1 cellular context compared by ENCODE assay signal in genomic region chr6:31441368-31442267, GRCh38.
TF ChIP-seq lines count a peak whose summit lies in the region.

No MANE protein-coding gene starts in this region.

TF ChIP-seq in HepG2, 621 proteins besides CTCF, POLR2A, EP300 and RAD21 (continued from another document):
- TF ChIP-seq TFE3 (CRISPR knock-in tag; IDR thresholded peaks at IDR 0.05) (no peak), JDP2 (CRISPR knock-in tag; IDR thresholded peaks at IDR 0.05; ENCODE audit: borderline replicate concordance) (no peak), SNAPC2 (CRISPR knock-in tag; IDR thresholded peaks at IDR 0.05) (no peak), ZNF354B (CRISPR knock-in tag; IDR thresholded peaks at IDR 0.05) (no peak), ARID2 (CRISPR knock-in tag; IDR thresholded peaks at IDR 0.05; ENCODE audit: borderline replicate concordance) (no peak), ZNF557 (CRISPR knock-in tag; IDR thresholded peaks at IDR 0.05) (no peak), GATAD1 (CRISPR knock-in tag; IDR thresholded peaks at IDR 0.05) (no peak), PBX3 (CRISPR knock-in tag; IDR thresholded peaks at IDR 0.05; ENCODE audit: borderline replicate concordance) (no peak), FOSL1 (CRISPR knock-in tag; IDR thresholded peaks at IDR 0.05; ENCODE audit: borderline replicate concordance) (no peak), AHDC1 (CRISPR knock-in tag; IDR thresholded peaks at IDR 0.05; ENCODE audit: borderline replicate concordance) (0 out of 2 replicates have a peak, but pooled peaks have one; percentile 43), FOXC1 (CRISPR knock-in tag; IDR thresholded peaks at IDR 0.05; ENCODE audit: borderline replicate concordance) (peak; percentile 50; the same call in 1 of the 2 replicates), MAFG (CRISPR knock-in tag; IDR thresholded peaks at IDR 0.05) (peak; percentile 40; the same call in 1 of the 2 replicates), ZBTB21 (CRISPR knock-in tag; IDR thresholded peaks at IDR 0.05) (no peak), CEBPG (CRISPR knock-in tag; IDR thresholded peaks at IDR 0.05) (no peak), CSRNP1 (CRISPR knock-in tag; IDR thresholded peaks at IDR 0.05) (no peak), ZNF572 (CRISPR knock-in tag; IDR thresholded peaks at IDR 0.05) (peak; percentile 83; the same call in 1 of the 2 replicates), ZNF660 (CRISPR knock-in tag; IDR thresholded peaks at IDR 0.05; ENCODE audit: borderline replicate concordance, low read depth) (no peak), ZNF34 (CRISPR knock-in tag; IDR thresholded peaks at IDR 0.05; ENCODE audit: borderline replicate concordance) (0 out of 2 replicates have a peak, but pooled peaks have one; percentile 56), ZNF691 (CRISPR knock-in tag; IDR thresholded peaks at IDR 0.05; ENCODE audit: borderline replicate concordance, low read depth) (no peak), ONECUT2 (CRISPR knock-in tag; IDR thresholded peaks at IDR 0.05) (no peak), LBX2 (CRISPR knock-in tag; IDR thresholded peaks at IDR 0.05; ENCODE audit: borderline replicate concordance) (no peak), MLX (CRISPR knock-in tag; IDR thresholded peaks at IDR 0.05) (no peak), CEBPZ (IDR thresholded peaks at IDR 0.05; ENCODE audit: low read length) (no peak), HNRNPL (IDR thresholded peaks at IDR 0.05; ENCODE audit: low read depth, low read length) (no peak)
